In genomic region chr4:180449395-180449956, GRCh38 we compare ENCODE assay signal across 9 cellular contexts.
DNase-seq lines count a peak whose midpoint lies in the region; ATAC-seq and TF ChIP-seq lines count a peak whose summit lies in the region.
"Had no signal": no experiment of that assay in that cellular context is flagged by ENCODE, and none has a peak within 500 bp of the region (broad histone marks: within the 10 kb centered on the region; RNA-seq: fewer than 3 reads in every experiment).

No MANE protein-coding gene starts in this region.

- H3K27ac Mint-ChIP-seq in activated CD4-positive, alpha-beta T cell treated with anti-CD3 and anti-CD28 coated beads for 36 hours, result no peak overlapping the region
- no peak overlapping the region for H3K27ac Mint-ChIP-seq in activated CD4-positive, alpha-beta T cell treated with anti-CD3 and anti-CD28 coated beads, Interleukin-2, amount 10 ng/mL, durations not matched to agents 24 days and 14 days
- no peak overlapping the region for H3K27ac Mint-ChIP-seq in T-helper 2 cell treated with Interferon-gamma antibody and Interleukin-4, amounts not matched to agents 5 μg/mL and 100 μg/mL, for 36 hours

- TF ChIP-seq CTCF in PC-9 (conservative IDR thresholded peaks at IDR 0.05), result peak; percentile 40
- TF ChIP-seq CTCF in foreskin keratinocyte (conservative IDR thresholded peaks at IDR 0.05), result peak; percentile 74

- no TSS peak for BruUV-seq in PC-9 (replicated peaks; lab: Mats Ljungman, UMichigan)

- H3K27me3 ChIP-seq in PC-9 (ENCODE audit: insufficient read depth, low read depth) (no peaks in the 10 kb centered on the region), foreskin keratinocyte (no peaks in the 10 kb centered on the region)
- H3K27me3 ChIP-seq: BLaER1 treated with 17β-estradiol and CSF1 and Interleukin-3, amounts not matched to agents 10 nM and 100 nM had no signal

- no peaks in the 10 kb centered on the region for H3K9me2 ChIP-seq in PC-9 (ENCODE audit: insufficient read depth)

- H3K4me1 Mint-ChIP-seq in activated CD4-positive, alpha-beta T cell treated with anti-CD3 and anti-CD28 coated beads for 36 hours, result no peaks in the 10 kb centered on the region
- H3K4me1 Mint-ChIP-seq in activated CD4-positive, alpha-beta T cell treated with anti-CD3 and anti-CD28 coated beads, Interleukin-2, amount 10 ng/mL, durations not matched to agents 24 days and 14 days, result no peaks in the 10 kb centered on the region
- no peaks in the 10 kb centered on the region for H3K4me1 Mint-ChIP-seq in T-helper 2 cell treated with Interferon-gamma antibody and Interleukin-4, amounts not matched to agents 5 μg/mL and 100 μg/mL, for 36 hours (ENCODE audit: low read depth)

- H4K20me1 ChIP-seq in PC-9 (ENCODE audit: insufficient read depth), result no peaks in the 10 kb centered on the region
- H4K20me1 ChIP-seq: BLaER1 treated with 17β-estradiol and CSF1 and Interleukin-3, amounts not matched to agents 10 nM and 100 nM had no signal

- intact Hi-C loops in activated CD4-positive, alpha-beta T cell treated with anti-CD3 and anti-CD28 coated beads for 36 hours (cut with DNase I, micrococcal nuclease), result no loop called here
- intact Hi-C loops in activated CD4-positive, alpha-beta T cell treated with anti-CD3 and anti-CD28 coated beads, Interleukin-2, amount 10 ng/mL, durations not matched to agents 24 days and 14 days (cut with micrococcal nuclease), result no loop called here
- intact Hi-C loops in PC-9 (cut with micrococcal nuclease; ENCODE audit: unreplicated experiment), result loop anchor here (1.0 kb wide), 1 partner anchor 216 kb away; no protein-coding TSS in a partner anchor

- H3K4me3 ChIP-seq in PC-9, result no peak overlapping the region
- H3K4me3 ChIP-seq: BLaER1 treated with 17β-estradiol and CSF1 and Interleukin-3, amounts not matched to agents 10 nM and 100 nM had no signal

- no peaks in the 10 kb centered on the region for H3K27me3 Mint-ChIP-seq in activated CD4-positive, alpha-beta T cell treated with anti-CD3 and anti-CD28 coated beads for 36 hours
- H3K27me3 Mint-ChIP-seq in activated CD4-positive, alpha-beta T cell treated with anti-CD3 and anti-CD28 coated beads, Interleukin-2, amount 10 ng/mL, durations not matched to agents 24 days and 14 days, result no peaks in the 10 kb centered on the region
- H3K27me3 Mint-ChIP-seq in T-helper 2 cell treated with Interferon-gamma antibody and Interleukin-4, amounts not matched to agents 5 μg/mL and 100 μg/mL, for 36 hours (ENCODE audit: low read depth), result no peaks in the 10 kb centered on the region

- H3K79me2 ChIP-seq in PC-9 (ENCODE audit: low read depth), result no peaks in the 10 kb centered on the region

- no peak overlapping the region for H2AFZ ChIP-seq in PC-9

- 0 out of 2 replicates have a peak overlapping the region, but pooled peaks have one; percentile 7 for H3K4me2 ChIP-seq in PC-9

- CTCF ChIA-PET in activated CD4-positive, alpha-beta T cell treated with anti-CD3 and anti-CD28 coated beads for 36 hours (lab: Charles Lee), result no interaction called here
- CTCF ChIA-PET in PC-9 (lab: Charles Lee), result interaction anchor here (0.6 to 1.1 kb wide), 2 partner anchors 215 to 357 kb away, joined by 3 to 4 read pairs; no protein-coding TSS in a partner anchor

- no peaks in the 10 kb centered on the region for H3K36me3 ChIP-seq in PC-9 (ENCODE audit: low read depth)
- H3K36me3 ChIP-seq: BLaER1 treated with 17β-estradiol and CSF1 and Interleukin-3, amounts not matched to agents 10 nM and 100 nM had no signal

- H3K27ac ChIP-seq in PC-9, result no peak overlapping the region
- H3K27ac ChIP-seq in foreskin keratinocyte, result no peak overlapping the region
- H3K27ac ChIP-seq: BLaER1 treated with 17β-estradiol and CSF1 and Interleukin-3, amounts not matched to agents 10 nM and 100 nM had no signal

- no peaks in the 10 kb centered on the region for H3K9me3 ChIP-seq in PC-9 (ENCODE audit: insufficient read depth, low read depth)
- H3K9me3 ChIP-seq: BLaER1 treated with 17β-estradiol and CSF1 and Interleukin-3, amounts not matched to agents 10 nM and 100 nM had no signal

- no peak for ATAC-seq in activated CD4-positive, alpha-beta T cell treated with anti-CD3 and anti-CD28 coated beads for 36 hours
- peak; percentile 58 for ATAC-seq in HG03565 (IDR thresholded peaks at IDR 0.05; ENCODE audit: unreplicated experiment)
- peak; percentile 88 for ATAC-seq in foreskin keratinocyte

- no peak overlapping the region for H3K4me3 Mint-ChIP-seq in activated CD4-positive, alpha-beta T cell treated with anti-CD3 and anti-CD28 coated beads for 36 hours
- H3K4me3 Mint-ChIP-seq in activated CD4-positive, alpha-beta T cell treated with anti-CD3 and anti-CD28 coated beads, Interleukin-2, amount 10 ng/mL, durations not matched to agents 24 days and 14 days, result no peak overlapping the region
- no peak overlapping the region for H3K4me3 Mint-ChIP-seq in T-helper 2 cell treated with Interferon-gamma antibody and Interleukin-4, amounts not matched to agents 5 μg/mL and 100 μg/mL, for 36 hours

- H3F3A ChIP-seq in PC-9 (ENCODE audit: insufficient read depth, low read depth), result no peaks in the 10 kb centered on the region

- peak; percentile 26 for DNase-seq in activated CD4-positive, alpha-beta T cell treated with anti-CD3 and anti-CD28 coated beads for 36 hours
- no peak for DNase-seq in activated CD4-positive, alpha-beta T cell treated with anti-CD3 and anti-CD28 coated beads, Interleukin-2, amount 10 ng/mL, durations not matched to agents 24 days and 14 days
- peak in 1 of 2 experiments; percentile 31 for DNase-seq in PC-9
- DNase-seq in foreskin keratinocyte, result peak; percentile 5 to 6
- no peak for DNase-seq in NCI-H774 (lab: John Stamatoyannopoulos, UW)
- no peak for DNase-seq in stimulated activated CD4-positive, alpha-beta T cell treated with anti-CD3 and anti-CD28 coated beads, Interleukin-4, amount 100 ng/mL, for 24 hours
- no peak for DNase-seq in T-helper 2 cell treated with Interferon-gamma antibody and Interleukin-4, amounts not matched to agents 5 μg/mL and 100 μg/mL, for 36 hours (ENCODE audit: low spot score)

- H3K9me3 Mint-ChIP-seq in activated CD4-positive, alpha-beta T cell treated with anti-CD3 and anti-CD28 coated beads for 36 hours (ENCODE audit: low read depth), result no peaks in the 10 kb centered on the region
- no peaks in the 10 kb centered on the region for H3K9me3 Mint-ChIP-seq in activated CD4-positive, alpha-beta T cell treated with anti-CD3 and anti-CD28 coated beads, Interleukin-2, amount 10 ng/mL, durations not matched to agents 24 days and 14 days
- H3K9me3 Mint-ChIP-seq in T-helper 2 cell treated with Interferon-gamma antibody and Interleukin-4, amounts not matched to agents 5 μg/mL and 100 μg/mL, for 36 hours, result no peaks in the 10 kb centered on the region

- POLR2A ChIA-PET in activated CD4-positive, alpha-beta T cell treated with anti-CD3 and anti-CD28 coated beads for 36 hours (lab: Charles Lee), result no interaction called here
- POLR2A ChIA-PET in PC-9 (lab: Charles Lee; ENCODE audit: unreplicated experiment), result interaction anchor here (0.5 to 0.7 kb wide), 2 partner anchors 201 to 1354 kb away, joined by 3 to 11 read pairs; no protein-coding TSS in a partner anchor

- no peaks in the 10 kb centered on the region for H3K4me1 ChIP-seq in PC-9 (replicated peaks; ENCODE audit: insufficient read depth)
- no peaks in the 10 kb centered on the region for H3K4me1 ChIP-seq in foreskin keratinocyte

- no peaks in the 10 kb centered on the region for H3K36me3 Mint-ChIP-seq in activated CD4-positive, alpha-beta T cell treated with anti-CD3 and anti-CD28 coated beads for 36 hours (ENCODE audit: low read depth)
- H3K36me3 Mint-ChIP-seq in activated CD4-positive, alpha-beta T cell treated with anti-CD3 and anti-CD28 coated beads, Interleukin-2, amount 10 ng/mL, durations not matched to agents 24 days and 14 days (ENCODE audit: low read depth), result no peaks in the 10 kb centered on the region
- H3K36me3 Mint-ChIP-seq in T-helper 2 cell treated with Interferon-gamma antibody and Interleukin-4, amounts not matched to agents 5 μg/mL and 100 μg/mL, for 36 hours (ENCODE audit: low read depth), result no peaks in the 10 kb centered on the region

Comparison
In these comparisons a context has a peak if more than half of its experiments do, and no peak if none do; other contexts are left out.
1. DNase-seq: peak in activated CD4-positive, alpha-beta T cell treated with anti-CD3 and anti-CD28 coated beads for 36 hours (single experiment) and foreskin keratinocyte (2 of 2); none in activated CD4-positive, alpha-beta T cell treated with anti-CD3 and anti-CD28 coated beads, Interleukin-2, amount 10 ng/mL, durations not matched to agents 24 days and 14 days (single experiment), NCI-H774 (single experiment), stimulated activated CD4-positive, alpha-beta T cell treated with anti-CD3 and anti-CD28 coated beads, Interleukin-4, amount 100 ng/mL, for 24 hours (single experiment) and T-helper 2 cell treated with Interferon-gamma antibody and Interleukin-4, amounts not matched to agents 5 μg/mL and 100 μg/mL, for 36 hours (single experiment).